18 cellular contexts compared by ENCODE assay signal in the genomic region with DNA sequence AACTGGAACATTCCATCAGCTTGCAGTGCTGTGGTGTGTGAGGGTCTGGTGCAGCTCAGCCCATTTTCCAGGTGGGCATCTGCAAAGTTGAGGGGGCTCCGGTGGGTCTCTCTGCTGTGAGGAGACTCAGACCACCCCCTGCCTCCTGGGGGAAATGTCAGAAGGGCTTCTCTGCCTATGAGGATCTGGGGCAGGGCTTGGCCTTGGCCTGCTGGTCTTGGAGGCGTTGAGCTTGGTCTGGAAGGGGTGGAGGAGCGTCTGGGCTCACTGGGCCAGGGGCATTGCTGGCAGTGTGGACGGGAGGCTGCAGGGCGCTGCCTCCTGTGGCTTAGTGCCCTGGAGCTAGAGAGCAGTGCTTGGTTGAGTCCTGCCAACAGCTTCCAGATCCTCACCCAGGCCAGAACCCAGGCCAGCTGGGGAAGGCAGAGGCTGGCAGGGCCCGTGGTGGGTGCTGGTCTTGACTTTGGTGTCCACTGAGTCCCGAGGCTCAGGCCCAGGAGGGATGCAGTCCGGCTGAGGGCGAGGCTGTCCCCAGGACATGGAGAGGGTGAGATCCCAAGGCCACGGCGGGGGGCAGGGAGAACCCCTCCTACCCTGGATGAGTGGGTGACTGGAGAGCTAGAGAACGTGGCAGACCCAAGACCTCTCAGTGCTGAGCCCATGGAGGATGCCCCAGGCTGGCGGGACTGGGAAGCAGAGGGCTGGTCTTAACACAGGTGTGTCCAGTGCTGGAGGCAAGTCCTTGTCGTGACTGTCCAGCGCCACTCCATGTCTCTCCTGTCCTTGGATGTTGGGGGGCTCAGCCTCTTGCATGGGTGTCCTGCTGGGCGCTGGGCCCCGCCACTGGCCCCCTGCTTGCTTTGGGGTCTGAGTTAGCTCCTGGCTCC. TPM values are rescaled to one million over a fixed set of nuclear protein-coding genes. Genes with fewer than 3 reads are reported as not detected.
DNase-seq lines count a peak whose midpoint lies in the region; ATAC-seq and TF ChIP-seq lines count a peak whose summit lies in the region.
"Had no signal": no experiment of that assay in that cellular context is flagged by ENCODE, and none has a peak within 500 bp of the region (broad histone marks: within the 10 kb centered on the region; RNA-seq: fewer than 3 reads in every experiment).

No MANE protein-coding gene starts in this region.

- H4K20me1 ChIP-seq in neural progenitor cell (ENCODE audit: low read depth) = peaks cover 19% of the 10 kb centered on the region

- peak; percentile 2 for TF ChIP-seq POLR2A in GM18951 (IDR thresholded peaks at IDR 0.05; ENCODE audit: extremely low read depth, insufficient read depth, insufficient read length)

- no peaks in the 10 kb centered on the region for H3K9me3 Mint-ChIP-seq in central memory CD8-positive, alpha-beta T cell
- no peaks in the 10 kb centered on the region for H3K9me3 Mint-ChIP-seq in neural progenitor cell
- H3K9me3 Mint-ChIP-seq: activated naive CD4-positive, alpha-beta T cell treated with anti-CD3 and anti-CD28 coated beads for 36 hours; naive thymus-derived CD8-positive, alpha-beta T cell had no signal

- H3K9me3 ChIP-seq in neural progenitor cell (ENCODE audit: low read depth) = no peaks in the 10 kb centered on the region
- no peaks in the 10 kb centered on the region for H3K9me3 ChIP-seq in effector memory CD4-positive, alpha-beta T cell (ENCODE audit: control insufficient read depth, low read length)
- H3K9me3 ChIP-seq: ascending aorta, thoracic aorta had no signal

- no peaks in the 10 kb centered on the region for H3K4me1 ChIP-seq in neural progenitor cell
- H3K4me1 ChIP-seq in effector memory CD4-positive, alpha-beta T cell (ENCODE audit: control insufficient read depth, insufficient read depth, low read length, poor library complexity, severe bottlenecking) = peaks cover 7% of the 10 kb centered on the region

- no peak for TF ChIP-seq CTCF in neural progenitor cell (IDR thresholded peaks at IDR 0.05)

- no peaks in the 10 kb centered on the region for H3K79me2 ChIP-seq in neural progenitor cell (ENCODE audit: low read depth)

- no peak overlapping the region for H3K4me2 ChIP-seq in neural progenitor cell

- H3K4me3 Mint-ChIP-seq in central memory CD8-positive, alpha-beta T cell = peak overlapping the region; percentile 27
- H3K4me3 Mint-ChIP-seq in neural progenitor cell = peak overlapping the region; percentile 33
- H3K4me3 Mint-ChIP-seq: activated naive CD4-positive, alpha-beta T cell treated with anti-CD3 and anti-CD28 coated beads for 36 hours had no signal

- peaks cover 6% of the 10 kb centered on the region for H3K4me1 Mint-ChIP-seq in central memory CD8-positive, alpha-beta T cell
- H3K4me1 Mint-ChIP-seq in neural progenitor cell = no peaks in the 10 kb centered on the region

- H3F3A ChIP-seq in neural progenitor cell (ENCODE audit: low read depth) = peaks cover 12% of the 10 kb centered on the region

- H3K36me3 ChIP-seq in neural progenitor cell = no peaks in the 10 kb centered on the region
- peaks cover 9% of the 10 kb centered on the region for H3K36me3 ChIP-seq in effector memory CD4-positive, alpha-beta T cell (ENCODE audit: control insufficient read depth, insufficient read depth, low read length)

- no peak for ATAC-seq in central memory CD8-positive, alpha-beta T cell (replicated peaks; ENCODE audit: extremely low read depth, poor library complexity, severe bottlenecking)
- ATAC-seq in HG02885 (IDR thresholded peaks at IDR 0.05; ENCODE audit: poor library complexity, unreplicated experiment) = no peak
- ATAC-seq: naive thymus-derived CD8-positive, alpha-beta T cell had no signal

- no peak overlapping the region for H3K27ac ChIP-seq in neural progenitor cell
- no peak overlapping the region for H3K27ac ChIP-seq in effector memory CD4-positive, alpha-beta T cell (ENCODE audit: insufficient read depth, low read length, poor library complexity, severe bottlenecking)
- H3K27ac ChIP-seq: ascending aorta, HL-60, thoracic aorta had no signal

- no peaks in the 10 kb centered on the region for H3K27me3 Mint-ChIP-seq in central memory CD8-positive, alpha-beta T cell
- H3K27me3 Mint-ChIP-seq in neural progenitor cell (ENCODE audit: insufficient read depth, low read depth) = peaks cover 3% of the 10 kb centered on the region

- no peak overlapping the region for H2AFZ ChIP-seq in neural progenitor cell (replicated peaks)

- H3K4me3 ChIP-seq in neural progenitor cell = no peak overlapping the region
- no peak overlapping the region for H3K4me3 ChIP-seq in effector memory CD4-positive, alpha-beta T cell (ENCODE audit: insufficient read depth, low read depth, low read length, poor library complexity, severe bottlenecking)
- H3K4me3 ChIP-seq: ascending aorta, thoracic aorta had no signal

- peaks cover 28% of the 10 kb centered on the region for H3K27me3 ChIP-seq in neural progenitor cell
- peaks cover 11% of the 10 kb centered on the region for H3K27me3 ChIP-seq in effector memory CD4-positive, alpha-beta T cell (replicated peaks; ENCODE audit: control insufficient read depth, insufficient read depth, low read length, poor library complexity, severe bottlenecking)
- H3K27me3 ChIP-seq: ascending aorta had no signal

- no peak for DNase-seq in central memory CD8-positive, alpha-beta T cell (ENCODE audit: low spot score in 2 of 2)
- no peak for DNase-seq in neural progenitor cell (ENCODE audit: low spot score)
- no peak for DNase-seq in effector memory CD4-positive, alpha-beta T cell
- DNase-seq in activated T-cell treated with anti-CD3 and anti-CD28 coated beads, Interleukin-2, amount 50 U/mL, for 1 hour = no peak
- DNase-seq: activated CD4-positive, alpha-beta T cell treated with anti-CD3 and anti-CD28 coated beads, Interleukin-2, amount 50 U/mL, for 4 hours; activated naive CD4-positive, alpha-beta T cell treated with anti-CD3 and anti-CD28 coated beads for 36 hours; effector CD8-positive, alpha-beta T cell; immature natural killer cell; naive thymus-derived CD8-positive, alpha-beta T cell; NCI-H2029; NCI-H446; NK-92 treated with Interleukin-12 subunit alpha and Interleukin-12 subunit beta, amount 100 ng/mL, for 24 hours had no signal

- in situ Hi-C loops in GM18951 (cut with MboI; ENCODE audit: low sequenced_read_pairs, unreplicated experiment) = no loop called here

- peaks cover 7% of the 10 kb centered on the region for H3K36me3 Mint-ChIP-seq in central memory CD8-positive, alpha-beta T cell (ENCODE audit: insufficient read depth)
- H3K36me3 Mint-ChIP-seq in neural progenitor cell = peaks cover 3% of the 10 kb centered on the region

- no peak overlapping the region for H3K9ac ChIP-seq in neural progenitor cell

- peak overlapping the region; percentile 75 for H3K27ac Mint-ChIP-seq in central memory CD8-positive, alpha-beta T cell (ENCODE audit: low read depth)
- H3K27ac Mint-ChIP-seq in neural progenitor cell = no peak overlapping the region
- H3K27ac Mint-ChIP-seq: activated naive CD4-positive, alpha-beta T cell treated with anti-CD3 and anti-CD28 coated beads for 36 hours; immature natural killer cell had no signal

RNA-seq across cellular contexts. Expression of a gene that starts 2.8 kb away (rescaled TPM):
- 0.06 and 0.12 TPM in 2 replicates for total RNA-seq in neural progenitor cell (ENCODE audit: low replicate concordance)
- total RNA-seq: activated naive CD4-positive, alpha-beta T cell treated with anti-CD3 and anti-CD28 coated beads for 36 hours; ascending aorta; naive thymus-derived CD8-positive, alpha-beta T cell; T-helper 1 cell treated with Interleukin-12 subunit alpha and Interleukin-12 subunit beta and Interleukin-4 antibody, amounts not matched to agents 30 ng/mL and 1 ng/mL, for 36 hours; thoracic aorta had no signal

RNA-seq across cellular contexts. Expression of a gene that starts 27.6 kb away (rescaled TPM):
- 28.0 and 28.8 TPM in 2 replicates for total RNA-seq in neural progenitor cell (ENCODE audit: low replicate concordance)

RNA-seq across cellular contexts. Expression of a gene that starts 32.2 kb away (rescaled TPM):
- 0.49 and 1.1 TPM in 2 replicates for total RNA-seq in neural progenitor cell (ENCODE audit: low replicate concordance)

RNA-seq across cellular contexts. Expression of a gene that starts 42.5 kb away (rescaled TPM):
- 4.6 and 8.2 TPM in 2 replicates for total RNA-seq in neural progenitor cell (ENCODE audit: low replicate concordance)

RNA-seq across cellular contexts. Expression of a gene that starts 48.4 kb away (rescaled TPM):
- total RNA-seq in neural progenitor cell (ENCODE audit: low replicate concordance) = 77.4 and 91.9 TPM in 2 replicates
